10 cellular contexts compared by ENCODE assay signal in the genomic region with DNA sequence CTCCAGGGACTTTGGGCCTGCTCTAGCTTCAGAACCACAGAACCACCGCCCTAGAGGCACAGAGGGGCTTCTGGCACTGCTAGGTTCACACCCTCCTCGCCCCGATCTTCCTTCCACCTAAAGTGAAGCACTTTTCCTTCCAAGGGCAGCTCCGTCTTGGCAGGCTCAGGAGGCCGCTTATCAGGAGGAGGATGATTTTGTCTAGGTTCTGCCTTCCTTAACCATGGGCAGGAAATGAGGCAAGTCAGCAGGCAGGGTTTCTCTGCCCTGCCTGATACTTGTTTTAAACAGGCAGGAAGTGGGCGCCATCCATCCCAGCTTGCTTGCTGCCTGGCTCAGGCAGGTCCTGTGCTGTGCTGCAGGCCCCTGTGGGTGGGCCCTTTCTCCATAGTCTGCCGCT. TPM values are rescaled to one million over a fixed set of nuclear protein-coding genes. Genes with fewer than 3 reads are reported as not detected.
DNase-seq lines count a peak whose midpoint lies in the region; ATAC-seq lines count a peak whose summit lies in the region.
"Had no signal": no experiment of that assay in that cellular context is flagged by ENCODE, and none has a peak within 500 bp of the region (broad histone marks: within the 10 kb centered on the region; RNA-seq: fewer than 3 reads in every experiment).

No MANE protein-coding gene starts in this region.

- H3K27me3 Mint-ChIP-seq in CD4-positive, alpha-beta memory T cell = no peaks in the 10 kb centered on the region
- no peaks in the 10 kb centered on the region for H3K27me3 Mint-ChIP-seq in activated CD4-positive, alpha-beta memory T cell treated with anti-CD3 and anti-CD28 coated beads, Interleukin-2, amount 10 ng/mL, durations not matched to agents 7 days and 5 days
- peaks cover 2 to 3% (median 2%) of the 10 kb centered on the region in 3 donors for H3K27me3 Mint-ChIP-seq in immature natural killer cell (ENCODE audit: low read depth in 3 of 3)
- H3K27me3 Mint-ChIP-seq: brain had no signal

- peaks cover 52 to 83% (median 73%) of the 10 kb centered on the region in 4 donors for H3K4me1 Mint-ChIP-seq in CD4-positive, alpha-beta memory T cell
- H3K4me1 Mint-ChIP-seq in activated CD4-positive, alpha-beta memory T cell treated with anti-CD3 and anti-CD28 coated beads, Interleukin-2, amount 10 ng/mL, durations not matched to agents 7 days and 5 days = peaks cover 80% of the 10 kb centered on the region
- peaks cover 34 to 39% of the 10 kb centered on the region in 2 donors for H3K4me1 Mint-ChIP-seq in immature natural killer cell

- H3K4me3 Mint-ChIP-seq in CD4-positive, alpha-beta memory T cell = peak overlapping the region; percentile 60 to 84 (median 78)
- peak overlapping the region; percentile 14 for H3K4me3 Mint-ChIP-seq in activated CD4-positive, alpha-beta memory T cell treated with anti-CD3 and anti-CD28 coated beads, Interleukin-2, amount 10 ng/mL, durations not matched to agents 7 days and 5 days
- peak overlapping the region in 2 of 5 donors; percentile 15 to 25 for H3K4me3 Mint-ChIP-seq in immature natural killer cell
- H3K4me3 Mint-ChIP-seq: brain had no signal

- peak overlapping the region in 1 of 2 donors; percentile 11 for H3K4me3 ChIP-seq in CD4-positive, alpha-beta memory T cell (ENCODE audit: low read length in 2 of 2)
- peak overlapping the region; percentile 44 for H3K4me3 ChIP-seq in Jurkat, Clone E6-1 (ENCODE audit: low read length)

- H3K9me3 Mint-ChIP-seq in CD4-positive, alpha-beta memory T cell = no peaks in the 10 kb centered on the region
- no peaks in the 10 kb centered on the region for H3K9me3 Mint-ChIP-seq in activated CD4-positive, alpha-beta memory T cell treated with anti-CD3 and anti-CD28 coated beads, Interleukin-2, amount 10 ng/mL, durations not matched to agents 7 days and 5 days
- no peaks in the 10 kb centered on the region for H3K9me3 Mint-ChIP-seq in immature natural killer cell
- H3K9me3 Mint-ChIP-seq: brain had no signal

- CTCF ChIA-PET in CD4-positive, alpha-beta memory T cell (lab: Charles Lee; ENCODE audit: partially characterized antibody) = interaction anchor here (1.2 to 1.7 kb wide), 3 partner anchors 9 to 20 kb away, joined by 3 to 5 read pairs (median 3); no protein-coding TSS in a partner anchor
- CTCF ChIA-PET in activated CD4-positive, alpha-beta memory T cell treated with anti-CD3 and anti-CD28 coated beads, Interleukin-2, amount 10 ng/mL, durations not matched to agents 7 days and 5 days (lab: Charles Lee) = interaction anchor here (1.0 to 1.9 kb wide), 6 partner anchors 9 to 27 kb away, joined by 3 to 10 read pairs (median 6); partner anchors contain the start of gene ZNF862

- H3K4me1 ChIP-seq in CD4-positive, alpha-beta memory T cell (ENCODE audit: insufficient read depth, low read length) = peaks cover 88% of the 10 kb centered on the region

- no peaks in the 10 kb centered on the region for H3K27me3 ChIP-seq in CD4-positive, alpha-beta memory T cell (ENCODE audit: insufficient read depth, low read length)

- POLR2A ChIA-PET in CD4-positive, alpha-beta memory T cell (lab: Charles Lee; ENCODE audit: partially characterized antibody) = interaction anchor here (0.9 to 8.6 kb wide), 10 partner anchors 8 to 150 kb away, joined by 3 to 166 read pairs (median 8); partner anchors contain the start of genes ATP6V0E2 and ZNF862
- POLR2A ChIA-PET in activated CD4-positive, alpha-beta memory T cell treated with anti-CD3 and anti-CD28 coated beads, Interleukin-2, amount 10 ng/mL, durations not matched to agents 7 days and 5 days (lab: Charles Lee) = interaction anchor here (0.8 to 2.3 kb wide), 9 partner anchors 9 to 458 kb away, joined by 3 to 27 read pairs (median 6); partner anchors contain the start of genes ACTR3C, LRRC61 and ZNF862

- H3K36me3 ChIP-seq in CD4-positive, alpha-beta memory T cell (ENCODE audit: insufficient read depth, low read length) = peaks cover 12% of the 10 kb centered on the region

- H3K36me3 Mint-ChIP-seq in CD4-positive, alpha-beta memory T cell = peaks cover 25 to 30% of the 10 kb centered on the region in 2 donors
- peaks cover 37% of the 10 kb centered on the region for H3K36me3 Mint-ChIP-seq in activated CD4-positive, alpha-beta memory T cell treated with anti-CD3 and anti-CD28 coated beads, Interleukin-2, amount 10 ng/mL, durations not matched to agents 7 days and 5 days (ENCODE audit: low read depth)
- peaks cover 0 to 8% (median 7%) of the 10 kb centered on the region in 3 donors for H3K36me3 Mint-ChIP-seq in immature natural killer cell

- peak overlapping the region; percentile 70 for H3K27ac ChIP-seq in CD4-positive, alpha-beta memory T cell (ENCODE audit: low read depth, low read length)

- peak; percentile 64 to 78 (median 69) for DNase-seq in CD4-positive, alpha-beta memory T cell
- DNase-seq in Jurkat, Clone E6-1 (ENCODE audit: low read depth, low spot score) = peak; percentile 95
- DNase-seq in activated CD4-positive, alpha-beta memory T cell treated with anti-CD3 and anti-CD28 coated beads, Interleukin-2, amount 10 ng/mL, durations not matched to agents 7 days and 5 days = peak; percentile 82
- peak in 2 of 3 donors; percentile 22 to 45 for DNase-seq in immature natural killer cell
- DNase-seq in GM03348 (ENCODE audit: low spot score) = no peak
- DNase-seq in 8988T = no peak
- DNase-seq in foreskin melanocyte = no peak

- H3K27ac Mint-ChIP-seq in CD4-positive, alpha-beta memory T cell = peak overlapping the region; percentile 91 to 98 (median 96)
- peak overlapping the region; percentile 98 for H3K27ac Mint-ChIP-seq in activated CD4-positive, alpha-beta memory T cell treated with anti-CD3 and anti-CD28 coated beads, Interleukin-2, amount 10 ng/mL, durations not matched to agents 7 days and 5 days
- peak overlapping the region; percentile 72 to 86 (median 85) for H3K27ac Mint-ChIP-seq in immature natural killer cell

- ATAC-seq in GM19035 (IDR thresholded peaks at IDR 0.05; ENCODE audit: unreplicated experiment) = no peak
- ATAC-seq: Panc1 had no signal

- H3K9me3 ChIP-seq in CD4-positive, alpha-beta memory T cell (ENCODE audit: control insufficient read depth in 1 of 2, low read length in 2 of 2) = no peaks in the 10 kb centered on the region

- intact Hi-C loops in CD4-positive, alpha-beta memory T cell (cut with micrococcal nuclease) = loop anchor here (1.0 kb wide), 3 partner anchors 8 to 27 kb away; partner anchors contain the start of genes ATP6V0E2 and ZNF862

RNA-seq across cellular contexts. Expression of gene ATP6V0E2, which starts 8.3 kb away (rescaled TPM):
- total RNA-seq in CD4-positive, alpha-beta memory T cell = 10 to 100 TPM; 64.6 to 65.3 TPM
- polyA plus RNA-seq in CD4-positive, alpha-beta memory T cell = 100 to 1,000 TPM; 144 to 163 TPM
- 70.2 TPM for polyA plus RNA-seq in Jurkat, Clone E6-1 (2012; ENCODE audit: insufficient read depth, insufficient read length)
- 10 to 100 TPM; 48.8 to 52.3 TPM for total RNA-seq in activated CD4-positive, alpha-beta memory T cell treated with anti-CD3 and anti-CD28 coated beads, Interleukin-2, amount 10 ng/mL, durations not matched to agents 7 days and 5 days
- 10 to 100 TPM; 72.8 to 80.5 (median 73.9) TPM for polyA plus RNA-seq in immature natural killer cell

RNA-seq across cellular contexts. Expression of gene ZNF862, which starts 27.3 kb away (rescaled TPM):
- 10 to 100 TPM; 84.2 to 88.6 TPM for total RNA-seq in CD4-positive, alpha-beta memory T cell
- 10 to 100 TPM in 1 of 2 donors, 1 to 10 TPM in 1; 9.8 to 10.5 TPM for polyA plus RNA-seq in CD4-positive, alpha-beta memory T cell
- 8.1 TPM for polyA plus RNA-seq in Jurkat, Clone E6-1 (2012; ENCODE audit: insufficient read depth, insufficient read length)
- total RNA-seq in activated CD4-positive, alpha-beta memory T cell treated with anti-CD3 and anti-CD28 coated beads, Interleukin-2, amount 10 ng/mL, durations not matched to agents 7 days and 5 days = 10 to 100 TPM; 31.4 to 32.5 TPM
- polyA plus RNA-seq in immature natural killer cell = 1 to 10 TPM; 1.9 to 5.5 (median 2.5) TPM

Comparison
In these comparisons a context has a peak if more than half of its experiments do, and no peak if none do; other contexts are left out.
1. DNase-seq: peak in CD4-positive, alpha-beta memory T cell (5 of 5), Jurkat, Clone E6-1 (single experiment), activated CD4-positive, alpha-beta memory T cell treated with anti-CD3 and anti-CD28 coated beads, Interleukin-2, amount 10 ng/mL, durations not matched to agents 7 days and 5 days (single experiment) and immature natural killer cell (2 of 3); none in GM03348 (single experiment), 8988T (single experiment) and foreskin melanocyte (single experiment).
2. Peak in every context shown above with its lines, with median percentiles within 50 percentile points of each other: H3K27ac Mint-ChIP-seq.